1 cellular context compared by ENCODE assay signal in the genomic region with DNA sequence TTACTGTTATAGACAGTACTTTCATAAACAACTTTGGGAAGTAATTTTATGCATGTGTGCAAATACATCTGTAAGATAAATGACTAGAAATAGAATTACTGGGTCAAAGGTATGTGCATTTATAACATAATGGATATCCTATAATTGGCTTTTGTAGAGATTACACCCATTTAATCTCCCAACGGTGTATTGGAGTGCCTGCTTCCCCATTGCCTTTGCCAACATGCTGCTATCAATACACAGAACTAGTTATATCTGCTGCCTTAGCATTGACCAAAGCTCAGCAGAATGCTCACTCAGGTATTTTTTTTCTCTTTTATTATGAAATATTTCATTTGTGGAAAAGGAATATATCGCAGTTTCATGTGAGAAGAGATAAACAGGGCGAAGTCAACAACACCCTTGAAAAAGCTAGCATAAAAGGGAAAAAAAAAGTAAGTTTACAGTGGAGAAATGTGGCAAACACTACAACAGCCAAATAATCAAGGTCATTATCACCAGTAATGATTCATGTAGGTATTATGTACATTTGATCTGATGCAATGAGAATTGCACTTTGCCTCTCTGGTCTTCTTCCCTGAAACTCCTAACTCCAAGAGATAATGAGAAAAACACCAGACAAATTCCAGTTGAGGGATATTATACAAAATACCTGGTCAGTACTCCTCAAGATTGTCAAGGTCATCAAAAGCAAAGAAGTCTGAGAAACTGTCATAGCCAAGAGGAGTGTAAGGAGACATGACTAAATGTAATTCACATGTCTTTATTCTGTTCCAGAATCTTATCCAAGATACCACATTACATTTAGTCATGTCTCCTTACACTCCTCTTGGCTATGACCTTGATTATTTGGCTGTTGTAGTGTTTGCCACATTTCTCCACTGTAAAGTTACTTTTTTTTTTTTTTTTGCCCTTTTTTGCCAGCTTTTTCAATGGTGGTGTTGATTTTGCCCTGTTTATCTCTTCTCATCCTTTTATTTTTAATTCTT.
A peak's percentile ranks its signal among the peaks of the same experiment; 100 is the strongest.
TF ChIP-seq lines count a peak whose summit lies in the region.

No MANE protein-coding gene starts in this region.

TF ChIP-seq in HCT116, 20 proteins besides CTCF, POLR2A, EP300 and RAD21:
- TF ChIP-seq, protein P1, sequence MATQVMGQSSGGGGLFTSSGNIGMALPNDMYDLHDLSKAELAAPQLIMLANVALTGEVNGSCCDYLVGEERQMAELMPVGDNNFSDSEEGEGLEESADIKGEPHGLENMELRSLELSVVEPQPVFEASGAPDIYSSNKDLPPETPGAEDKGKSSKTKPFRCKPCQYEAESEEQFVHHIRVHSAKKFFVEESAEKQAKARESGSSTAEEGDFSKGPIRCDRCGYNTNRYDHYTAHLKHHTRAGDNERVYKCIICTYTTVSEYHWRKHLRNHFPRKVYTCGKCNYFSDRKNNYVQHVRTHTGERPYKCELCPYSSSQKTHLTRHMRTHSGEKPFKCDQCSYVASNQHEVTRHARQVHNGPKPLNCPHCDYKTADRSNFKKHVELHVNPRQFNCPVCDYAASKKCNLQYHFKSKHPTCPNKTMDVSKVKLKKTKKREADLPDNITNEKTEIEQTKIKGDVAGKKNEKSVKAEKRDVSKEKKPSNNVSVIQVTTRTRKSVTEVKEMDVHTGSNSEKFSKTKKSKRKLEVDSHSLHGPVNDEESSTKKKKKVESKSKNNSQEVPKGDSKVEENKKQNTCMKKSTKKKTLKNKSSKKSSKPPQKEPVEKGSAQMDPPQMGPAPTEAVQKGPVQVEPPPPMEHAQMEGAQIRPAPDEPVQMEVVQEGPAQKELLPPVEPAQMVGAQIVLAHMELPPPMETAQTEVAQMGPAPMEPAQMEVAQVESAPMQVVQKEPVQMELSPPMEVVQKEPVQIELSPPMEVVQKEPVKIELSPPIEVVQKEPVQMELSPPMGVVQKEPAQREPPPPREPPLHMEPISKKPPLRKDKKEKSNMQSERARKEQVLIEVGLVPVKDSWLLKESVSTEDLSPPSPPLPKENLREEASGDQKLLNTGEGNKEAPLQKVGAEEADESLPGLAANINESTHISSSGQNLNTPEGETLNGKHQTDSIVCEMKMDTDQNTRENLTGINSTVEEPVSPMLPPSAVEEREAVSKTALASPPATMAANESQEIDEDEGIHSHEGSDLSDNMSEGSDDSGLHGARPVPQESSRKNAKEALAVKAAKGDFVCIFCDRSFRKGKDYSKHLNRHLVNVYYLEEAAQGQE (IDR thresholded peaks at IDR 0.05; ENCODE audit: low read depth) = no peak
- TF ChIP-seq POLR2AphosphoS5 (IDR thresholded peaks at IDR 0.05; ENCODE audit: low read depth, low read length) (no peak), CEBPB (IDR thresholded peaks at IDR 0.05; ENCODE audit: low read depth) (peak; percentile 39; the same call in 1 of the 2 replicates), FOSL1 (IDR thresholded peaks at IDR 0.05; ENCODE audit: low read depth) (0 out of 2 replicates have a peak, but pooled peaks have one; percentile 15)
